In the genomic region with DNA sequence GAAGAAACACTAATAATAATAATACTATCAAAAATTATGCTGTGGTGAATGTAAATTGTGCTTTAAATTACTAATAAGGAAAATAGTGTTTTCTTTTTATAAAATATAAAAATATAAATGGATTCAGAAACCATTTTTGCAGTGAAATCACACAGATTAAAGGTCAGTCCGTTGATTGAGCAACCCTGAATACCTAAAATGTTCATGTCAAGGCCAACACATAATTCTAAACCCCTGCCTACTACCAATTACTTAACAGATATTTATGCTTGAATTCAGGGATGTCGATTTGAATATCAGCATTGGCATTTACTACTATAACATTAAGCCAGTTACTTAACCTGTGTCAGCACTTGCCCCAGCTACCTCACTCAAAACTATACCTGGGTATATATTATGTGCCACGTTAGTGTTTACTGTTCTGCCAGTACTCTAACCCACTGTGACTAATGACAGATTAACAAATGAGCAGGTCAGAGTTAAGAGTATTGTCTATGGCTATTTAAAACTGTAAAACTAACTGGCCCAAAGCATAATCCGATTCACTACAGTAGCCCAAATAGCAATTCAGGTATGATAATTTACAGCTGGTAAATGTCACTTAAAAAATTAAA, we compare ENCODE assay signal across 26 cellular contexts.
"Had no signal": no experiment of that assay in that cellular context is flagged by ENCODE, and none has a peak within 500 bp of the region (broad histone marks: within the 10 kb centered on the region; RNA-seq: fewer than 3 reads in every experiment).

No MANE protein-coding gene starts in this region.

- H3K4me3 Mint-ChIP-seq: activated naive CD8-positive, alpha-beta T cell treated with anti-CD3 and anti-CD28 coated beads for 36 hours; memory B cell; naive thymus-derived CD4-positive, alpha-beta T cell; stimulated activated naive B cell treated with anti-CD40 and anti-IgM and Interleukin-4, amounts not matched to agents 10 μg/mL and 1 μg/mL and 100 μg/mL, for 72 hours had no signal

- H3K27me3 Mint-ChIP-seq: activated naive CD8-positive, alpha-beta T cell treated with anti-CD3 and anti-CD28 coated beads for 36 hours; memory B cell; naive thymus-derived CD4-positive, alpha-beta T cell; stimulated activated naive B cell treated with anti-CD40 and anti-IgM and Interleukin-4, amounts not matched to agents 10 μg/mL and 1 μg/mL and 100 μg/mL, for 72 hours had no signal

- DNase-seq: activated CD4-positive, alpha-beta T cell treated with anti-CD3 and anti-CD28 coated beads for 48 hours; activated CD4-positive, alpha-beta T cell treated with anti-CD3 and anti-CD28 coated beads, Interleukin-2, amount 50 U/mL, for 48 hours; activated CD8-positive, alpha-beta memory T cell treated with anti-CD3 and anti-CD28 coated beads for 24 hours; activated effector memory CD4-positive, alpha-beta T cell treated with Interleukin-2 at 50 U/mL for 16 hours; activated naive CD4-positive, alpha-beta T cell treated with Interleukin-2 at 50 U/mL for 16 hours; activated naive CD8-positive, alpha-beta T cell treated with anti-CD3 and anti-CD28 coated beads for 36 hours; amniotic stem cell; central memory CD4-positive, alpha-beta T cell; dermis blood vessel endothelial cell; effector CD4-positive, alpha-beta T cell; left cardiac atrium; naive thymus-derived CD4-positive, alpha-beta T cell; pancreas; stimulated activated CD4-positive, alpha-beta T cell treated with anti-CD3 and anti-CD28 coated beads, Interleukin-15, amount 100 ng/mL, for 24 hours; stimulated activated CD4-positive, alpha-beta T cell treated with anti-CD3 and anti-CD28 coated beads, Interleukin-2, amount 100 ng/mL, for 24 hours; stimulated activated naive B cell treated with anti-CD40 and anti-IgM and Interleukin-4, amounts not matched to agents 10 μg/mL and 1 μg/mL and 100 μg/mL, for 72 hours; stomach; thyroid gland; upper lobe of left lung had no signal

- ATAC-seq: gastroesophageal sphincter; left cardiac atrium; naive thymus-derived CD4-positive, alpha-beta T cell; stimulated activated naive B cell treated with anti-CD40 and anti-IgM and Interleukin-4, amounts not matched to agents 10 μg/mL and 1 μg/mL and 100 μg/mL, for 72 hours had no signal

- H3K9me3 ChIP-seq: gastroesophageal sphincter, pancreas, prostate gland, thyroid gland, vagina had no signal

- H3K36me3 ChIP-seq: gastroesophageal sphincter, pancreas, prostate gland, right atrium auricular region, stomach, thyroid gland, upper lobe of left lung, vagina had no signal

- H3K27ac ChIP-seq: gastroesophageal sphincter, hepatocyte, pancreas, prostate gland, right atrium auricular region, stomach, thyroid gland, upper lobe of left lung, vagina, VCaP had no signal

- H3K27me3 ChIP-seq: gastroesophageal sphincter, hepatocyte, pancreas, right atrium auricular region, stomach, thyroid gland, upper lobe of left lung, vagina had no signal

- H3K4me3 ChIP-seq: gastroesophageal sphincter, hepatocyte, pancreas, prostate gland, right atrium auricular region, stomach, thyroid gland, upper lobe of left lung, vagina had no signal

- H3K4me1 ChIP-seq: prostate gland, right atrium auricular region, upper lobe of left lung had no signal

- H3K27ac Mint-ChIP-seq: activated naive CD8-positive, alpha-beta T cell treated with anti-CD3 and anti-CD28 coated beads for 36 hours; stimulated activated naive B cell treated with anti-CD40 and anti-IgM and Interleukin-4, amounts not matched to agents 10 μg/mL and 1 μg/mL and 100 μg/mL, for 72 hours had no signal
